ENCODE assay signal across 1 cellular context in the genomic region with DNA sequence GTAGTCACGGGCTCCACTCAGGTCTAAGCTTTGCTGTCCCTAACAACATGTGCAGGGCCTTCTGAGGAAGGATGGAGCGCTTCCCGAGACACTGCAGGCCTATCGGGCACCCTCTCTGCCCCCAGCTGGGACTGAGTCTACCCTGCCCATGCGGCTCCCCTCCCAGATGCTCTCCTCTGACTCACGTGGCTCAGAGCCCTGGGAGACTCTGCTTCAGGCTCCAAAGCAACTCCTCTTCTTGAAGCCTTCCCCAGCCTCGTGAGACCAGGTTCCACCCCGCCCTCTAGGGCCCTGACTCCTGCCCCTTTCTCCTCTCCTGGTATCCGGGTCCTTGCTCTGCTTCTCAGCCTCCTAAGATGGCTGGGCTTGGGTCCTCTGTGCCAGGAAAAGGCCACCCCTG.
TF ChIP-seq lines count a peak whose summit lies in the region.

No MANE protein-coding gene starts in this region.

TF ChIP-seq in HepG2, 621 proteins besides CTCF, POLR2A, EP300 and RAD21:
- TF ChIP-seq AGO2 (optimal IDR thresholded peaks at IDR 0.05; ENCODE audit: low read depth, low read length) (peak; percentile 24), ZNF546 (CRISPR knock-in tag; conservative IDR thresholded peaks at IDR 0.05) (no peak)
- TF ChIP-seq, protein P1, sequence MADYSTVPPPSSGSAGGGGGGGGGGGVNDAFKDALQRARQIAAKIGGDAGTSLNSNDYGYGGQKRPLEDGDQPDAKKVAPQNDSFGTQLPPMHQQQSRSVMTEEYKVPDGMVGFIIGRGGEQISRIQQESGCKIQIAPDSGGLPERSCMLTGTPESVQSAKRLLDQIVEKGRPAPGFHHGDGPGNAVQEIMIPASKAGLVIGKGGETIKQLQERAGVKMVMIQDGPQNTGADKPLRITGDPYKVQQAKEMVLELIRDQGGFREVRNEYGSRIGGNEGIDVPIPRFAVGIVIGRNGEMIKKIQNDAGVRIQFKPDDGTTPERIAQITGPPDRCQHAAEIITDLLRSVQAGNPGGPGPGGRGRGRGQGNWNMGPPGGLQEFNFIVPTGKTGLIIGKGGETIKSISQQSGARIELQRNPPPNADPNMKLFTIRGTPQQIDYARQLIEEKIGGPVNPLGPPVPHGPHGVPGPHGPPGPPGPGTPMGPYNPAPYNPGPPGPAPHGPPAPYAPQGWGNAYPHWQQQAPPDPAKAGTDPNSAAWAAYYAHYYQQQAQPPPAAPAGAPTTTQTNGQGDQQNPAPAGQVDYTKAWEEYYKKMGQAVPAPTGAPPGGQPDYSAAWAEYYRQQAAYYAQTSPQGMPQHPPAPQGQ (CRISPR knock-in tag; IDR thresholded peaks at IDR 0.05; ENCODE audit: borderline replicate concordance) = no peak
